Comparison of ENCODE assay signal across 9 cellular contexts in the genomic region with DNA sequence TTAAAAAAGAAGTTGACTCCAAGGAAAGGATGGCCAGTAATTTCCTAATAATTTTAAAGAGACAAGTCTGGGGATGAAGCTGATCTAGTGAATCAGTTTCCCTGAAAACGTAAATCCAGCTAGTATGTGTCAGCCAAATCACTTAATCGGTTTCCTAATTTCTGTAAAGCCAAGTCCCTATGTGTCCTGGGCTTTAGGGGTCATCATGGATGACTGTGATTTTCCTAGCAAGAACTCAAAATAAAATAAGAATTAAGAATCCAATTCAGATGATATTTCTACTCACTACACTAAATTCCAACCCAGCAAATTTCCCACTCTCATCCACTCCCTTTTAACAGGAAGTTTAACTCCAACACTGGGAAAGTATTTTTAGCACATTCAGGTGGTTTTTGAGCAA. TPM values are rescaled to one million over a fixed set of nuclear protein-coding genes. Genes with fewer than 3 reads are reported as not detected.
DNase-seq lines count a peak whose midpoint lies in the region; ATAC-seq and TF ChIP-seq lines count a peak whose summit lies in the region.
"Had no signal": no experiment of that assay in that cellular context is flagged by ENCODE, and none has a peak within 500 bp of the region (broad histone marks: within the 10 kb centered on the region; RNA-seq: fewer than 3 reads in every experiment).

No MANE protein-coding gene starts in this region.

- no peaks in the 10 kb centered on the region for H3K36me3 ChIP-seq in gastrocnemius medialis

- H3K27me3 Mint-ChIP-seq in activated CD4-positive, alpha-beta memory T cell treated with anti-CD3 and anti-CD28 coated beads, Interleukin-2, amount 10 ng/mL, durations not matched to agents 7 days and 5 days = no peaks in the 10 kb centered on the region

- no peaks in the 10 kb centered on the region for H3K9me3 ChIP-seq in gastrocnemius medialis

- no peak for TF ChIP-seq CTCF in GM12864 (IDR thresholded peaks at IDR 0.05; ENCODE audit: low read depth, low read length, missing control alignments)
- no peak for TF ChIP-seq CTCF in fibroblast of pulmonary artery (IDR thresholded peaks at IDR 0.05; ENCODE audit: low read length, missing control alignments)
- no peak for TF ChIP-seq CTCF in gastrocnemius medialis (IDR thresholded peaks at IDR 0.05 in 4 of 5, conservative IDR thresholded peaks at IDR 0.05 in 1 of 5)

- no peak for DNase-seq in GM12864 (ENCODE audit: low read depth)
- DNase-seq in activated CD4-positive, alpha-beta memory T cell treated with anti-CD3 and anti-CD28 coated beads, Interleukin-2, amount 10 ng/mL, durations not matched to agents 7 days and 5 days = no peak
- peak; percentile 39 for DNase-seq in fibroblast of pulmonary artery (ENCODE audit: low read depth)
- no peak for DNase-seq in gastrocnemius medialis
- DNase-seq in NCI-H1417 (lab: John Stamatoyannopoulos, UW) = no peak
- DNase-seq in NCI-H1930 (lab: John Stamatoyannopoulos, UW) = no peak
- DNase-seq: NCI-H1694 treated with DMSO at 0.1 percent for 48 hours had no signal

- H3K9me3 Mint-ChIP-seq in activated CD4-positive, alpha-beta memory T cell treated with anti-CD3 and anti-CD28 coated beads, Interleukin-2, amount 10 ng/mL, durations not matched to agents 7 days and 5 days = no peaks in the 10 kb centered on the region

- H3K4me3 Mint-ChIP-seq in activated CD4-positive, alpha-beta memory T cell treated with anti-CD3 and anti-CD28 coated beads, Interleukin-2, amount 10 ng/mL, durations not matched to agents 7 days and 5 days = peak overlapping the region; percentile 80

- H3K27me3 ChIP-seq in gastrocnemius medialis = no peaks in the 10 kb centered on the region

- intact Hi-C loops in gastrocnemius medialis (cut with DNase I; ENCODE audit: low total_unique reads) = loop anchor here (5.0 kb wide), 1 partner anchor 34 kb away; a partner anchor contains a TSS

- peaks cover 51% of the 10 kb centered on the region for H3K4me1 Mint-ChIP-seq in activated CD4-positive, alpha-beta memory T cell treated with anti-CD3 and anti-CD28 coated beads, Interleukin-2, amount 10 ng/mL, durations not matched to agents 7 days and 5 days

- H3K27ac ChIP-seq in gastrocnemius medialis = peak overlapping the region; percentile 70 to 79 (median 74)

- peaks cover 60 to 71% of the 10 kb centered on the region in 2 donors for H3K4me1 ChIP-seq in gastrocnemius medialis

- peaks cover 49% of the 10 kb centered on the region for H3K36me3 Mint-ChIP-seq in activated CD4-positive, alpha-beta memory T cell treated with anti-CD3 and anti-CD28 coated beads, Interleukin-2, amount 10 ng/mL, durations not matched to agents 7 days and 5 days (ENCODE audit: low read depth)

- ATAC-seq in gastrocnemius medialis = no peak
- ATAC-seq in GM18511 (IDR thresholded peaks at IDR 0.05; ENCODE audit: unreplicated experiment) = no peak
- ATAC-seq in HG02973 (IDR thresholded peaks at IDR 0.05; ENCODE audit: unreplicated experiment) = no peak

- H3K4me3 ChIP-seq in GM12864 (ENCODE audit: low read depth, low read length) = peak overlapping the region; percentile 3; the same call in 1 of the 2 replicates
- peak overlapping the region; percentile 52 for H3K4me3 ChIP-seq in fibroblast of pulmonary artery (replicated peaks; ENCODE audit: low read depth, low read length)
- peak overlapping the region in 2 of 4 donors; percentile 35 to 44 for H3K4me3 ChIP-seq in gastrocnemius medialis

- H3K27ac Mint-ChIP-seq in activated CD4-positive, alpha-beta memory T cell treated with anti-CD3 and anti-CD28 coated beads, Interleukin-2, amount 10 ng/mL, durations not matched to agents 7 days and 5 days = peak overlapping the region; percentile 92

- CTCF ChIA-PET in activated CD4-positive, alpha-beta memory T cell treated with anti-CD3 and anti-CD28 coated beads, Interleukin-2, amount 10 ng/mL, durations not matched to agents 7 days and 5 days (lab: Charles Lee) = interaction anchor here (1.0 kb wide), 1 partner anchor 9 kb away, joined by 3 read pairs; no protein-coding TSS in a partner anchor

- in situ Hi-C loops in gastrocnemius medialis (cut with MboI; ENCODE audit: low sequenced_read_pairs in 4 of 4) = no loop called here

- no peak for TF ChIP-seq POLR2A in gastrocnemius medialis (IDR thresholded peaks at IDR 0.05)

- POLR2A ChIA-PET in activated CD4-positive, alpha-beta memory T cell treated with anti-CD3 and anti-CD28 coated beads, Interleukin-2, amount 10 ng/mL, durations not matched to agents 7 days and 5 days (lab: Charles Lee) = interaction anchor here (0.7 to 14.2 kb wide), 3 partner anchors 20 to 43 kb away, joined by 3 to 445 read pairs (median 10); a partner anchor contains a TSS

RNA-seq across cellular contexts. Expression of a gene that starts 35.8 kb away (rescaled TPM):
- total RNA-seq in activated CD4-positive, alpha-beta memory T cell treated with anti-CD3 and anti-CD28 coated beads, Interleukin-2, amount 10 ng/mL, durations not matched to agents 7 days and 5 days = 100 to 1,000 TPM; 159 to 169 TPM
- total RNA-seq in gastrocnemius medialis = 10 to 100 TPM; 24.8 to 48.7 (median 33.7) TPM
